ENCODE assay signal across 28 cellular contexts in genomic region chr9:108035485-108035884, GRCh38.
DNase-seq lines count a peak whose midpoint lies in the region; ATAC-seq, FAIRE-seq and TF ChIP-seq lines count a peak whose summit lies in the region.
"Had no signal": no experiment of that assay in that cellular context is flagged by ENCODE, and none has a peak within 500 bp of the region (broad histone marks: within the 10 kb centered on the region; RNA-seq: fewer than 3 reads in every experiment).

No MANE protein-coding gene starts in this region.

- H3K4me2 ChIP-seq in GM23248 (ENCODE audit: unreplicated experiment) = no peak overlapping the region
- H3K4me2 ChIP-seq in astrocyte (ENCODE audit: low read length) = no peak overlapping the region
- H3K4me2 ChIP-seq: KMS-11, PC-9 had no signal

- peaks cover 10% of the 10 kb centered on the region for H3K4me1 Mint-ChIP-seq in astrocyte (ENCODE audit: low read depth, unreplicated experiment)
- no peaks in the 10 kb centered on the region for H3K4me1 Mint-ChIP-seq in activated T-helper 2 cell treated with anti-CD3 and anti-CD28 coated beads, Interferon-gamma antibody, Interleukin-2, Interleukin-4, amounts not matched to agents 10 μg/mL and 5 μg/mL and 100 μg/mL, durations not matched to agents 14 hours and 24 hours and 36 hours (ENCODE audit: low read depth)
- H3K4me1 Mint-ChIP-seq in natural killer cell = no peaks in the 10 kb centered on the region
- H3K4me1 Mint-ChIP-seq: IgD-negative memory B cell had no signal

- H3K36me3 Mint-ChIP-seq in astrocyte (ENCODE audit: low read depth, unreplicated experiment) (peaks cover 3% of the 10 kb centered on the region), natural killer cell (no peaks in the 10 kb centered on the region)
- no peaks in the 10 kb centered on the region for H3K36me3 Mint-ChIP-seq in activated T-helper 2 cell treated with anti-CD3 and anti-CD28 coated beads, Interferon-gamma antibody, Interleukin-2, Interleukin-4, amounts not matched to agents 10 μg/mL and 5 μg/mL and 100 μg/mL, durations not matched to agents 14 hours and 24 hours and 36 hours (ENCODE audit: low read depth)

- H3K4me3 Mint-ChIP-seq in astrocyte (ENCODE audit: unreplicated experiment) = no peak overlapping the region
- no peak overlapping the region for H3K4me3 Mint-ChIP-seq in activated T-helper 2 cell treated with anti-CD3 and anti-CD28 coated beads, Interferon-gamma antibody, Interleukin-2, Interleukin-4, amounts not matched to agents 10 μg/mL and 5 μg/mL and 100 μg/mL, durations not matched to agents 14 hours and 24 hours and 36 hours (ENCODE audit: low read depth)
- no peak overlapping the region for H3K4me3 Mint-ChIP-seq in natural killer cell
- H3K4me3 Mint-ChIP-seq: H9, IgD-negative memory B cell had no signal

- H3K27me3 Mint-ChIP-seq in astrocyte (ENCODE audit: low read depth, unreplicated experiment) (peaks cover 5% of the 10 kb centered on the region), natural killer cell (ENCODE audit: low read depth in 2 of 2) (no peaks in the 10 kb centered on the region)
- no peaks in the 10 kb centered on the region for H3K27me3 Mint-ChIP-seq in activated T-helper 2 cell treated with anti-CD3 and anti-CD28 coated beads, Interferon-gamma antibody, Interleukin-2, Interleukin-4, amounts not matched to agents 10 μg/mL and 5 μg/mL and 100 μg/mL, durations not matched to agents 14 hours and 24 hours and 36 hours (ENCODE audit: low read depth)
- H3K27me3 Mint-ChIP-seq: IgD-negative memory B cell had no signal

- H3K27ac Mint-ChIP-seq in astrocyte (ENCODE audit: unreplicated experiment) (peak overlapping the region; percentile 12), natural killer cell (no peak overlapping the region)
- H3K27ac Mint-ChIP-seq in activated T-helper 2 cell treated with anti-CD3 and anti-CD28 coated beads, Interferon-gamma antibody, Interleukin-2, Interleukin-4, amounts not matched to agents 10 μg/mL and 5 μg/mL and 100 μg/mL, durations not matched to agents 14 hours and 24 hours and 36 hours = no peak overlapping the region
- H3K27ac Mint-ChIP-seq: H9, IgD-negative memory B cell had no signal

- H3K79me2 ChIP-seq in GM23248 (ENCODE audit: insufficient read depth) = no peaks in the 10 kb centered on the region
- no peaks in the 10 kb centered on the region for H3K79me2 ChIP-seq in astrocyte (ENCODE audit: insufficient read depth, low read length)

- no peak overlapping the region for H2AFZ ChIP-seq in GM23248
- H2AFZ ChIP-seq in astrocyte (ENCODE audit: low read depth, low read length) = no peak overlapping the region
- H2AFZ ChIP-seq: PC-9 had no signal

- no peak for FAIRE-seq in astrocyte (lab: Jason Lieb, UNC)
- FAIRE-seq: GM12891 had no signal

- in situ Hi-C loops in GM23248 (cut with MboI) = no loop called here

- intact Hi-C loops in sciatic nerve (cut with DNase I) = no loop called here
- intact Hi-C loops in activated T-helper 2 cell treated with anti-CD3 and anti-CD28 coated beads, Interferon-gamma antibody, Interleukin-2, Interleukin-4, amounts not matched to agents 10 μg/mL and 5 μg/mL and 100 μg/mL, durations not matched to agents 14 hours and 24 hours and 36 hours (cut with micrococcal nuclease) = no loop called here
- intact Hi-C loops in natural killer cell (cut with micrococcal nuclease) = no loop called here
- intact Hi-C loops in dorsolateral prefrontal cortex (cut with DNase I) = no loop called here

- DNase-seq in GM23248 (peak; percentile 52), astrocyte (ENCODE audit: low read depth) (no peak), fibroblast of mammary gland (ENCODE audit: low read depth) (peak; percentile 58), sciatic nerve (ENCODE audit: low spot score) (no peak), AG08395 (ENCODE audit: low spot score) (no peak), natural killer cell (no peak), dorsolateral prefrontal cortex (no peak)
- DNase-seq in activated T-helper 2 cell treated with anti-CD3 and anti-CD28 coated beads, Interferon-gamma antibody, Interleukin-2, Interleukin-4, amounts not matched to agents 10 μg/mL and 5 μg/mL and 100 μg/mL, durations not matched to agents 14 hours and 24 hours and 36 hours (ENCODE audit: low spot score) = no peak
- DNase-seq: 8988T, ACHN, Calu3, DMS79 treated with DMSO at 0.1 percent for 48 hours, GF-D8, H9, MM.1S, NCI-H1048, NCI-H1417, NCI-H1694, NCI-H2029 treated with DMSO at 0.1 percent for 48 hours, NCI-H2227 treated with DMSO at 0.1 percent for 48 hours, NCI-H526 treated with DMSO at 0.1 percent for 48 hours, PC-9, Right ventricle myocardium superior, RPMI8226 had no signal

- H3K9me3 ChIP-seq in GM23248 (ENCODE audit: low read depth) = no peaks in the 10 kb centered on the region
- no peaks in the 10 kb centered on the region for H3K9me3 ChIP-seq in astrocyte (ENCODE audit: insufficient read depth, low read depth, low read length)
- H3K9me3 ChIP-seq: SJSA1 had no signal

- TF ChIP-seq CTCF in astrocyte (IDR thresholded peaks at IDR 0.05; ENCODE audit: insufficient read depth, low read depth, low read length) = no peak
- TF ChIP-seq CTCF in fibroblast of mammary gland (conservative IDR thresholded peaks at IDR 0.05; ENCODE audit: control insufficient read depth, insufficient read depth, low read depth, low read length) = no peak
- no peak for TF ChIP-seq CTCF in natural killer cell (IDR thresholded peaks at IDR 0.05)
- TF ChIP-seq CTCF in dorsolateral prefrontal cortex (IDR thresholded peaks at IDR 0.05 in 54 of 56, conservative IDR thresholded peaks at IDR 0.05 in 2 of 56; ENCODE audit: low read depth in 1 of 56, partially characterized antibody in 56 of 56) = no peak

- H3K9me3 Mint-ChIP-seq in astrocyte (ENCODE audit: unreplicated experiment) (peaks cover 22% of the 10 kb centered on the region), natural killer cell (peaks cover 7 to 12% of the 10 kb centered on the region in 2 donors)
- H3K9me3 Mint-ChIP-seq in activated T-helper 2 cell treated with anti-CD3 and anti-CD28 coated beads, Interferon-gamma antibody, Interleukin-2, Interleukin-4, amounts not matched to agents 10 μg/mL and 5 μg/mL and 100 μg/mL, durations not matched to agents 14 hours and 24 hours and 36 hours = peaks cover 14% of the 10 kb centered on the region

- H3K4me3 ChIP-seq in GM23248 (no peak overlapping the region), astrocyte (ENCODE audit: insufficient read depth, low read depth, low read length) (no peak overlapping the region), fibroblast of mammary gland (ENCODE audit: control insufficient read depth, low read depth, low read length) (no peak overlapping the region), dorsolateral prefrontal cortex (no peak overlapping the region)
- H3K4me3 ChIP-seq: PC-9, SJSA1 had no signal

- peaks cover 39% of the 10 kb centered on the region for H3K4me1 ChIP-seq in GM23248 (ENCODE audit: insufficient read depth)
- H3K4me1 ChIP-seq in astrocyte (ENCODE audit: insufficient read depth, low read length) = no peaks in the 10 kb centered on the region
- H3K4me1 ChIP-seq: SJSA1 had no signal

- no peaks in the 10 kb centered on the region for H3K27me3 ChIP-seq in GM23248 (replicated peaks; ENCODE audit: insufficient read depth)
- H3K27me3 ChIP-seq in astrocyte (ENCODE audit: insufficient read depth, low read length) = no peaks in the 10 kb centered on the region
- H3K27me3 ChIP-seq in dorsolateral prefrontal cortex = peaks cover 0 to 5% (median 0%) of the 10 kb centered on the region in 45 donors
- H3K27me3 ChIP-seq: SJSA1 had no signal

- H4K20me1 ChIP-seq in GM23248 (ENCODE audit: insufficient read depth) (no peaks in the 10 kb centered on the region), astrocyte (ENCODE audit: insufficient read depth, low read length) (no peaks in the 10 kb centered on the region)

- ATAC-seq in sciatic nerve = peak; percentile 82
- no peak for ATAC-seq in natural killer cell

- H3K9me2 ChIP-seq in GM23248 (ENCODE audit: insufficient read depth) = no peaks in the 10 kb centered on the region

- 71 to 88% methylated on average over 1 of the region's 1 CpG for WGBS in GM23248 (ENCODE audit: low coverage in 1 of 2, low lambda C conversion rate in 2 of 2, missing lambda C conversion rate in 2 of 2), 2 experiments

- H3F3A ChIP-seq in GM23248 (ENCODE audit: insufficient read depth) = peaks cover 40% of the 10 kb centered on the region

- H3K36me3 ChIP-seq in GM23248 (ENCODE audit: low read depth) = no peaks in the 10 kb centered on the region
- H3K36me3 ChIP-seq in astrocyte (ENCODE audit: insufficient read depth, low read length) = no peaks in the 10 kb centered on the region
- H3K36me3 ChIP-seq: SJSA1 had no signal

- H3K9ac ChIP-seq in GM23248 (peak overlapping the region; percentile 52; the same call in 1 of the 2 replicates), astrocyte (ENCODE audit: low read length) (no peak overlapping the region)
- H3K9ac ChIP-seq: KMS-11 had no signal

- H3K27ac ChIP-seq in GM23248 (peak overlapping the region; percentile 86), astrocyte (ENCODE audit: low read depth, low read length) (no peak overlapping the region), dorsolateral prefrontal cortex (no peak overlapping the region)
- H3K27ac ChIP-seq: KMS-11, PC-9, SJSA1 had no signal

Comparison
In these comparisons a context has a peak if more than half of its experiments do, and no peak if none do; other contexts are left out.
1. DNase-seq: peak in GM23248 (single experiment) and fibroblast of mammary gland (single experiment); none in astrocyte (single experiment), sciatic nerve (single experiment), AG08395 (single experiment), activated T-helper 2 cell treated with anti-CD3 and anti-CD28 coated beads, Interferon-gamma antibody, Interleukin-2, Interleukin-4, amounts not matched to agents 10 μg/mL and 5 μg/mL and 100 μg/mL, durations not matched to agents 14 hours and 24 hours and 36 hours (single experiment), natural killer cell (single experiment) and dorsolateral prefrontal cortex (0 of 10).